Comparison of ENCODE assay signal across 8 cellular contexts in genomic region chr12:127083028-127083949, GRCh38.
DNase-seq lines count a peak whose midpoint lies in the region; ATAC-seq and TF ChIP-seq lines count a peak whose summit lies in the region.

No MANE protein-coding gene starts in this region.

- H3F3A ChIP-seq in SK-N-SH (replicated peaks; ENCODE audit: insufficient read depth): no peaks in the 10 kb centered on the region

- H3K4me3 ChIP-seq in SK-N-SH (ENCODE audit: low read depth in 2 of 2, low read length in 1 of 2) (peak overlapping the region; percentile 40 to 58), muscle layer of colon (ENCODE audit: low read depth in 1 of 2, low read length in 2 of 2) (peak overlapping the region; percentile 34 to 61)

- H3K36me3 ChIP-seq in SK-N-SH (replicated peaks in 1 of 2; ENCODE audit: control insufficient read depth in 1 of 2, insufficient read depth in 2 of 2, low read length in 1 of 2) (no peaks in the 10 kb centered on the region), muscle layer of colon (ENCODE audit: insufficient read depth, low read length) (no peaks in the 10 kb centered on the region)

- peak; percentile 71 for DNase-seq in AG08396 (ENCODE audit: low spot score)
- DNase-seq in MV-4-11 (lab: John Stamatoyannopoulos, UW): peak; percentile 31
- peak; percentile 28 for DNase-seq in SK-N-SH
- DNase-seq in epidermal melanocyte (ENCODE audit: insufficient read length, low spot score): peak; percentile 70
- DNase-seq in NK-92 treated with Interleukin-12 subunit alpha and Interleukin-12 subunit beta, amount 100 ng/mL, for 24 hours (lab: John Stamatoyannopoulos, UW): no peak

- H4K20me1 ChIP-seq in SK-N-SH (ENCODE audit: insufficient read depth): no peaks in the 10 kb centered on the region

- H3K9me3 ChIP-seq in SK-N-SH: no peaks in the 10 kb centered on the region; the same call in 1 of the 2 replicates
- H3K9me3 ChIP-seq in muscle layer of colon (ENCODE audit: low read length): no peaks in the 10 kb centered on the region

- H3K27me3 ChIP-seq in SK-N-SH (ENCODE audit: insufficient read depth) (no peaks in the 10 kb centered on the region), muscle layer of colon (ENCODE audit: control insufficient read depth in 1 of 2, insufficient read depth in 2 of 2, low read length in 2 of 2) (no peaks in the 10 kb centered on the region)

- 23% methylated on average over 6 of the region's 6 CpGs for WGBS in SK-N-SH (ENCODE audit: low lambda C conversion rate)

- H2AFZ ChIP-seq in SK-N-SH (ENCODE audit: low read depth): peak overlapping the region; percentile 93

- POLR2A ChIA-PET in SK-N-SH (lab: Yijun Ruan, JAX): no interaction called here

- H3K9ac ChIP-seq in SK-N-SH (peak overlapping the region; percentile 51), muscle layer of colon (ENCODE audit: low read length) (peak overlapping the region; percentile 52)

- peak overlapping the region; percentile 74 for H3K4me2 ChIP-seq in SK-N-SH

- no peak for TF ChIP-seq EP300 in SK-N-SH (IDR thresholded peaks at IDR 0.05; ENCODE audit: borderline replicate concordance in 1 of 2, low read depth in 1 of 2, low read length in 1 of 2)

- H3K4me1 ChIP-seq in SK-N-SH (ENCODE audit: control insufficient read depth in 1 of 2, insufficient read depth in 2 of 2, low read depth in 1 of 2, low read length in 1 of 2): no peaks in the 10 kb centered on the region; a peak in 1 of 4 replicates
- H3K4me1 ChIP-seq in muscle layer of colon (ENCODE audit: insufficient read depth, low read length): no peaks in the 10 kb centered on the region

- TF ChIP-seq CTCF in SK-N-SH (IDR thresholded peaks at IDR 0.05): no peak

- no peaks in the 10 kb centered on the region for H3K79me2 ChIP-seq in SK-N-SH (ENCODE audit: insufficient read depth)

- no peaks in the 10 kb centered on the region for H3K9me2 ChIP-seq in SK-N-SH

- H3K27ac ChIP-seq in SK-N-SH (ENCODE audit: low read depth in 2 of 2, low read length in 1 of 2) (peak overlapping the region; percentile 34 to 36; a peak in 3 of 4 replicates), muscle layer of colon (ENCODE audit: low read depth, low read length) (no peak overlapping the region)

- CTCF ChIA-PET in SK-N-SH (lab: Yijun Ruan, JAX): interaction anchor here (1.3 kb wide), 1 partner anchor 26 kb away, joined by 3 read pairs; no protein-coding TSS in a partner anchor

- TF ChIP-seq RAD21 in SK-N-SH (IDR thresholded peaks at IDR 0.05; ENCODE audit: low read length): no peak

- peak; percentile 97 for ATAC-seq in GM18498 (IDR thresholded peaks at IDR 0.05; ENCODE audit: unreplicated experiment)
- ATAC-seq in HG02763 (IDR thresholded peaks at IDR 0.05; ENCODE audit: unreplicated experiment): peak; percentile 96

TF ChIP-seq in SK-N-SH, 30 proteins besides CTCF, POLR2A, EP300 and RAD21:
- TF ChIP-seq REST (IDR thresholded peaks at IDR 0.05; ENCODE audit: low read depth, low read length) (no peak), FOSL2 (IDR thresholded peaks at IDR 0.05; ENCODE audit: borderline replicate concordance, low read depth) (peak; percentile 9; the same call in 1 of the 2 replicates)
